ENCODE assay signal across 1 cellular context in genomic region chr2:24304098-24304497, GRCh38.
TF ChIP-seq lines count a peak whose summit lies in the region.

No MANE protein-coding gene starts in this region.

TF ChIP-seq in GM23338, 12 proteins besides CTCF, POLR2A, EP300 and RAD21 (continued from another document):
- TF ChIP-seq ZNF462 (CRISPR knock-in tag; IDR thresholded peaks at IDR 0.05) (no peak), CREB1 (CRISPR knock-in tag; IDR thresholded peaks at IDR 0.05; ENCODE audit: low read depth) (no peak), JUNB (IDR thresholded peaks at IDR 0.05; ENCODE audit: unreplicated experiment) (no peak)
- TF ChIP-seq, protein P1, sequence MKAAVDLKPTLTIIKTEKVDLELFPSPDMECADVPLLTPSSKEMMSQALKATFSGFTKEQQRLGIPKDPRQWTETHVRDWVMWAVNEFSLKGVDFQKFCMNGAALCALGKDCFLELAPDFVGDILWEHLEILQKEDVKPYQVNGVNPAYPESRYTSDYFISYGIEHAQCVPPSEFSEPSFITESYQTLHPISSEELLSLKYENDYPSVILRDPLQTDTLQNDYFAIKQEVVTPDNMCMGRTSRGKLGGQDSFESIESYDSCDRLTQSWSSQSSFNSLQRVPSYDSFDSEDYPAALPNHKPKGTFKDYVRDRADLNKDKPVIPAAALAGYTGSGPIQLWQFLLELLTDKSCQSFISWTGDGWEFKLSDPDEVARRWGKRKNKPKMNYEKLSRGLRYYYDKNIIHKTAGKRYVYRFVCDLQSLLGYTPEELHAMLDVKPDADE (IDR thresholded peaks at IDR 0.05), result no peak
